Comparison of ENCODE assay signal across 8 cellular contexts in genomic region chrX:44252688-44253572, GRCh38.
DNase-seq lines count a peak whose midpoint lies in the region; ATAC-seq and TF ChIP-seq lines count a peak whose summit lies in the region.
"Not testable (repeated sequence)": the region's sequence is repeated elsewhere in the genome, so short reads cannot be mapped to it uniquely, and the experiment has no call there.

No MANE protein-coding gene starts in this region.

- H3K27ac Mint-ChIP-seq in H9 (0 out of 7 replicates have a peak overlapping the region, but pooled peaks of 1 of the 3 experiments have one; percentile 27), T-cell (peak overlapping the region; percentile 88 to 94)
- peak overlapping the region; percentile 25 to 34 for H3K27ac Mint-ChIP-seq in stimulated activated naive CD8-positive, alpha-beta T cell treated with anti-CD3 and anti-CD28 coated beads, Interleukin-15, amount 100 ng/mL, for 72 hours

- H3K36me3 Mint-ChIP-seq in H9 (ENCODE audit: insufficient read depth in 1 of 3, low read depth in 3 of 3) = peaks cover 12 to 18% (median 16%) of the 10 kb centered on the region in 3 experiments
- peaks cover 35% of the 10 kb centered on the region for H3K36me3 Mint-ChIP-seq in T-cell

- not testable (repeated sequence) for H3K79me1 ChIP-seq in H9 (ENCODE audit: insufficient read depth, low read depth, low read length, poor library complexity, severe bottlenecking)

- not testable (repeated sequence) for H2AFZ ChIP-seq in H9 (ENCODE audit: low read length)

- H3K9ac ChIP-seq in H9 (ENCODE audit: extremely low read depth, insufficient read length, low read length) = not testable (repeated sequence)

- not testable (repeated sequence) for H3K4me3 Mint-ChIP-seq in H9
- H3K4me3 Mint-ChIP-seq in T-cell = peak overlapping the region; percentile 41 to 83 (median 60)
- H3K4me3 Mint-ChIP-seq in stimulated activated naive CD8-positive, alpha-beta T cell treated with anti-CD3 and anti-CD28 coated beads, Interleukin-15, amount 100 ng/mL, for 72 hours = peak overlapping the region; percentile 60 to 66

- not testable (repeated sequence) for H4K5ac ChIP-seq in H9 (ENCODE audit: insufficient read length, low read depth, low read length)

- H4K20me1 ChIP-seq in H9 (ENCODE audit: control insufficient read depth, insufficient read depth, insufficient read length) = not testable (repeated sequence)

- H3K23me2 ChIP-seq in H9 (ENCODE audit: insufficient read length, low read depth, low read length, poor library complexity, severe bottlenecking) = not testable (repeated sequence)

- H3T11ph ChIP-seq in H9 (ENCODE audit: low read length) = not testable (repeated sequence)

- not testable (repeated sequence) for H3K18ac ChIP-seq in H9 (ENCODE audit: insufficient read length, low read depth, low read length)

- H3K27me3 ChIP-seq in GM06990 (replicated peaks; ENCODE audit: control insufficient read depth, insufficient read depth, low read length); H9 (ENCODE audit: insufficient read depth, low read length); gastroesophageal sphincter; neutrophil: not testable (repeated sequence)

- CTCF ChIA-PET in T-cell (lab: Charles Lee) = interaction anchor here in 1 of 2 donors (1.6 kb wide), 1 partner anchor 9 kb away, joined by 17 read pairs; no protein-coding TSS in a partner anchor

- not testable (repeated sequence) for H3K4me2 ChIP-seq in H9 (ENCODE audit: insufficient read depth, insufficient read length, low read length)

- peaks cover 71 to 72% of the 10 kb centered on the region in 2 experiments for H3K9me3 Mint-ChIP-seq in H9
- H3K9me3 Mint-ChIP-seq in T-cell = peaks cover 24 to 31% (median 29%) of the 10 kb centered on the region in 3 donors
- peaks cover 22 to 24% of the 10 kb centered on the region in 2 donors for H3K9me3 Mint-ChIP-seq in stimulated activated naive CD8-positive, alpha-beta T cell treated with anti-CD3 and anti-CD28 coated beads, Interleukin-15, amount 100 ng/mL, for 72 hours

- not testable (repeated sequence) for TF ChIP-seq POLR2A in gastroesophageal sphincter (IDR thresholded peaks at IDR 0.05)

- not testable (repeated sequence) for H2BK120ac ChIP-seq in H9 (ENCODE audit: low read depth, low read length, poor library complexity, severe bottlenecking)

- ATAC-seq in T-cell (replicated peaks in 1 of 4) (peak; percentile 96 to 99 (median 98)), gastroesophageal sphincter (peak; percentile 61)
- ATAC-seq in stimulated activated naive CD8-positive, alpha-beta T cell treated with anti-CD3 and anti-CD28 coated beads, Interleukin-15, amount 100 ng/mL, for 72 hours = peak; percentile 81

- not testable (repeated sequence) for TF ChIP-seq CTCF in GM06990 (IDR thresholded peaks at IDR 0.05; ENCODE audit: insufficient read depth, low read length, poor library complexity, severe bottlenecking); H9 (conservative IDR thresholded peaks at IDR 0.05); gastroesophageal sphincter (IDR thresholded peaks at IDR 0.05); neutrophil (IDR thresholded peaks at IDR 0.05)

- H3K4ac ChIP-seq in H9 (ENCODE audit: low read depth, low read length) = not testable (repeated sequence)

- H3K4me1 ChIP-seq in H9 (ENCODE audit: insufficient read depth, low read length) = not testable (repeated sequence)
- peaks cover 0 to 11% (median 0%) of the 10 kb centered on the region in 3 donors for H3K4me1 ChIP-seq in gastroesophageal sphincter
- peaks cover 19 to 41% of the 10 kb centered on the region in 2 experiments for H3K4me1 ChIP-seq in neutrophil (ENCODE audit: control insufficient read depth in 1 of 2, insufficient read depth in 1 of 2, low read depth in 1 of 2, low read length in 1 of 2)

- not testable (repeated sequence) for H2BK20ac ChIP-seq in H9 (ENCODE audit: low read depth, low read length, poor library complexity, severe bottlenecking)

- not testable (repeated sequence) for H3K36me3 ChIP-seq in GM06990 (ENCODE audit: control insufficient read depth, insufficient read depth, low read length); KOPT-K1 (ENCODE audit: insufficient read depth, low read length); gastroesophageal sphincter; neutrophil

- H3K4me3 ChIP-seq in GM06990 (replicated peaks; ENCODE audit: low read depth, low read length) = not testable (repeated sequence)
- H3K4me3 ChIP-seq in gastroesophageal sphincter (peak overlapping the region in 1 of 2 donors; percentile 24), neutrophil (ENCODE audit: low read depth in 1 of 2, low read length in 1 of 2) (peak overlapping the region; percentile 28 to 31)

- H2BK12ac ChIP-seq in H9 (ENCODE audit: insufficient read length, low read depth, low read length) = not testable (repeated sequence)

- not testable (repeated sequence) for H4K8ac ChIP-seq in H9 (replicated peaks; ENCODE audit: insufficient read length, low read depth, low read length)

- H3K79me2 ChIP-seq in H9 (ENCODE audit: insufficient read depth, low read length) = not testable (repeated sequence)

- not testable (repeated sequence) for H3K56ac ChIP-seq in H9 (ENCODE audit: insufficient read length, low read depth, low read length)

- not testable (repeated sequence) for H2BK15ac ChIP-seq in H9 (ENCODE audit: low read depth, low read length)

- H3K4me1 Mint-ChIP-seq in H9 = not testable (repeated sequence)
- H3K4me1 Mint-ChIP-seq in T-cell = peaks cover 56 to 69% (median 61%) of the 10 kb centered on the region in 3 donors
- H3K4me1 Mint-ChIP-seq in stimulated activated naive CD8-positive, alpha-beta T cell treated with anti-CD3 and anti-CD28 coated beads, Interleukin-15, amount 100 ng/mL, for 72 hours = peaks cover 20% of the 10 kb centered on the region

- H3K23ac ChIP-seq in H9 (ENCODE audit: insufficient read length, low read depth, low read length) = not testable (repeated sequence)

- DNase-seq in GM06990 (ENCODE audit: extremely low read depth, insufficient read length) = peak; percentile 19
- DNase-seq in H9 = peak; percentile 62
- peak; percentile 51 to 85 (median 74) for DNase-seq in T-cell
- peak; percentile 76 for DNase-seq in activated effector memory CD4-positive, alpha-beta T cell treated with anti-CD3 and anti-CD28 coated beads, Interleukin-2, amount 50 U/mL, for 16 hours
- peak; percentile 34 to 61 for DNase-seq in stimulated activated naive CD8-positive, alpha-beta T cell treated with anti-CD3 and anti-CD28 coated beads, Interleukin-15, amount 100 ng/mL, for 72 hours

- WGBS in H9 (ENCODE audit: extremely low coverage, insufficient read length, low lambda C conversion rate) = no CpG with 5 or more reads among the region's 17 CpGs
- WGBS in gastroesophageal sphincter (ENCODE audit: low coverage in 1 of 2), 2 donors = 80% methylated on average over 1 of the region's 17 CpGs; no CpG with 5 or more reads in 1 of the 2 donors

- TF ChIP-seq EP300 in gastroesophageal sphincter (IDR thresholded peaks at IDR 0.05) = not testable (repeated sequence)

- POLR2A ChIA-PET in T-cell (lab: Charles Lee) = not testable (repeated sequence)

- not testable (repeated sequence) for H3K27me3 Mint-ChIP-seq in H9 (ENCODE audit: low read depth); T-cell; stimulated activated naive CD8-positive, alpha-beta T cell treated with anti-CD3 and anti-CD28 coated beads, Interleukin-15, amount 100 ng/mL, for 72 hours

- H3K14ac ChIP-seq in H9 (ENCODE audit: insufficient read depth, low read length) = not testable (repeated sequence)

- H2BK5ac ChIP-seq in H9 (ENCODE audit: insufficient read length, low read length) = not testable (repeated sequence)

- not testable (repeated sequence) for H3K27ac ChIP-seq in H9 (ENCODE audit: insufficient read length, low read depth, low read length)
- H3K27ac ChIP-seq in KOPT-K1 (ENCODE audit: low read depth, low read length, poor library complexity, severe bottlenecking) (peak overlapping the region; percentile 56), gastroesophageal sphincter (peak overlapping the region in 1 of 4 donors; percentile 4), neutrophil (peak overlapping the region; percentile 73)

- not testable (repeated sequence) for H4K91ac ChIP-seq in H9 (ENCODE audit: insufficient read length, low read depth, low read length)

- H2AK5ac ChIP-seq in H9 (ENCODE audit: insufficient read length, low read length) = not testable (repeated sequence)

- not testable (repeated sequence) for H3K9me3 ChIP-seq in H9 (ENCODE audit: control insufficient read depth, low read depth, low read length); KOPT-K1 (ENCODE audit: insufficient read depth, low read length, poor library complexity, severe bottlenecking); gastroesophageal sphincter; neutrophil

Comparison
In these comparisons a context has a peak if more than half of its experiments do, and no peak if none do; other contexts are left out.
1. DNase-seq: peak in every context shown above with its lines; median percentile 76 in activated effector memory CD4-positive, alpha-beta T cell treated with anti-CD3 and anti-CD28 coated beads, Interleukin-2, amount 50 U/mL, for 16 hours; 74 in T-cell; 62 in H9; 48 in stimulated activated naive CD8-positive, alpha-beta T cell treated with anti-CD3 and anti-CD28 coated beads, Interleukin-15, amount 100 ng/mL, for 72 hours; 19 in GM06990.